In the genomic region with DNA sequence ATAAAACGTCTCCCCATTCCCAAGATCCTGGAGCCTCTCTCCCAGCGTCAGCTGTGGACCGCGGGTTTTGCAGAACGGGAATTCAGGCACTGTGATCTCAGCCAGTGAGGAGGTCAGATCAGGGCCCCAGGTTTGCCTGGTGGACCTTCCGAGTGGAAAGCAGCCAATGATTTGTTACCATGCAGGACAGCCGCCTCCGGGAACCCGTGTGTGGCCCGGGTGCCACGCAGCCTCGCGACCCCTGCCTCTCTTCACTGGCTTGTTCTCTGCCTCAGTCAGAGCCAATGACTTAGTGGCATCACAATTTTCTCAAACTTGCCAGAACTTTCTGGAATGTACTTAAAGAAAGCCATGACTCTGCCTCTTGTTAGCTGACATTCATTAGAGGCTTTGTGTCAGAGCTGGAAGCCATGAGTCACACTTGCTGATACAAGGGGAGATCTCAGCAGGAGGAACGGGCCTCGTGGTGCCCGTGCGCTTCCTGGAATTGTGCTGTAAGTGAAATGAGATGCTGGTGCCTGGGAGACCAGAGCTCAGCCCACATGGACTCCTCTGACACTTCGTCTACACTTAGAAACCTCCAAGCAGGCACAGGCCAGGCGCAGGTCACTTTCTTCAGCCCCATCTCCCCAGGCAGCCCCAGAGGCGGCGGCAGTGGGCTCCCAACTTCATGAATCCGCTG, we compare ENCODE assay signal across 8 cellular contexts.
DNase-seq lines count a peak whose midpoint lies in the region; ATAC-seq, FAIRE-seq and TF ChIP-seq lines count a peak whose summit lies in the region.

No MANE protein-coding gene starts in this region.

- H3K4me1 ChIP-seq in endothelial cell of umbilical vein (ENCODE audit: control insufficient read depth, extremely low read depth, insufficient read depth, low read length), result peaks cover 25% of the 10 kb centered on the region

- DNase-seq in Calu3, result peak; percentile 5
- DNase-seq in NCI-H146 (lab: John Stamatoyannopoulos, UW), result peak; percentile 83
- DNase-seq in endothelial cell of umbilical vein (ENCODE audit: low read depth, low spot score), result peak; percentile 97
- DNase-seq in omental fat pad (ENCODE audit: low spot score), result no peak
- DNase-seq in T-helper 1 cell, result no peak

- no peak overlapping the region for H3K4me3 Mint-ChIP-seq in Calu3 (ENCODE audit: low read depth, unreplicated experiment)

- no peaks in the 10 kb centered on the region for H3K9me3 Mint-ChIP-seq in Calu3 (ENCODE audit: low read depth, unreplicated experiment)

- no peak overlapping the region for H3K4me2 ChIP-seq in endothelial cell of umbilical vein (ENCODE audit: insufficient read depth, low read length)

- TF ChIP-seq CTCF in Calu3 (IDR thresholded peaks at IDR 0.05; ENCODE audit: unreplicated experiment) (no peak), endothelial cell of umbilical vein (IDR thresholded peaks at IDR 0.05; ENCODE audit: extremely low read depth in 1 of 2, insufficient read depth in 1 of 2, low read depth in 1 of 2, low read length in 2 of 2) (no peak), omental fat pad (IDR thresholded peaks at IDR 0.05) (no peak)

- H3K36me3 ChIP-seq in endothelial cell of umbilical vein (ENCODE audit: control insufficient read depth in 2 of 2, extremely low read depth in 1 of 2, insufficient read depth in 2 of 2, low read length in 2 of 2), result no peaks in the 10 kb centered on the region

- TF ChIP-seq POLR2A in endothelial cell of umbilical vein (IDR thresholded peaks at IDR 0.05; ENCODE audit: low read depth, low read length), result no peak

- CTCF ChIA-PET in Calu3 (lab: Charles Lee), result no interaction called here
- CTCF ChIA-PET in endothelial cell of umbilical vein (lab: Charles Lee), result interaction anchor here (0.7 to 1.4 kb wide), 3 partner anchors 13 to 86 kb away, joined by 3 to 5 read pairs (median 3); no protein-coding TSS in a partner anchor

- BruUV-seq in Calu3 (replicated peaks; lab: Mats Ljungman, UMichigan) (no TSS peak), endothelial cell of umbilical vein (replicated peaks; lab: Mats Ljungman, UMichigan) (TSS peak; percentile 45)

- no peaks in the 10 kb centered on the region for H4K20me1 ChIP-seq in endothelial cell of umbilical vein (replicated peaks; ENCODE audit: control insufficient read depth, extremely low read depth, insufficient read depth, low read length)

- peak overlapping the region; percentile 73 for H2AFZ ChIP-seq in endothelial cell of umbilical vein (ENCODE audit: low read depth, low read length)

- H3K27me3 ChIP-seq in endothelial cell of umbilical vein (ENCODE audit: control insufficient read depth in 2 of 2, insufficient read depth in 2 of 2, low read length in 2 of 2), result no peaks in the 10 kb centered on the region

- intact Hi-C loops in Calu3 (cut with micrococcal nuclease; ENCODE audit: unreplicated experiment) (no loop called here), endothelial cell of umbilical vein (cut with micrococcal nuclease) (loop anchor here (1.0 to 5.0 kb wide), 3 partner anchors 57 to 297 kb away; no protein-coding TSS in a partner anchor)

- H3K9ac ChIP-seq in endothelial cell of umbilical vein (replicated peaks; ENCODE audit: extremely low read depth, insufficient read depth, low read length), result peak overlapping the region; percentile 40

- ATAC-seq in omental fat pad (ENCODE audit: low FRiP score) (peak; percentile 17), HG03432 (IDR thresholded peaks at IDR 0.05; ENCODE audit: unreplicated experiment) (no peak), GM21717 (IDR thresholded peaks at IDR 0.05; ENCODE audit: unreplicated experiment) (no peak), HG02973 (IDR thresholded peaks at IDR 0.05; ENCODE audit: unreplicated experiment) (no peak)

- dilution Hi-C loops in endothelial cell of umbilical vein (cut with MboI; ENCODE audit: extremely low pct_ligation_motif_present, low sequenced_read_pairs), result no loop called here

- POLR2A ChIA-PET in endothelial cell of umbilical vein (lab: Charles Lee), result interaction anchor here (0.9 kb wide), 1 partner anchor 246 kb away, joined by 4 read pairs; a partner anchor contains a TSS

- no peak overlapping the region for H3K27ac Mint-ChIP-seq in Calu3 (ENCODE audit: unreplicated experiment)

- H3K9me1 ChIP-seq in endothelial cell of umbilical vein (replicated peaks; ENCODE audit: control insufficient read depth, extremely low read depth, insufficient read depth, low read length), result no peaks in the 10 kb centered on the region

- no peaks in the 10 kb centered on the region for H3K9me3 ChIP-seq in endothelial cell of umbilical vein (replicated peaks; ENCODE audit: control insufficient read depth, insufficient read depth, low read length)

- no peaks in the 10 kb centered on the region for H3K36me3 Mint-ChIP-seq in Calu3 (ENCODE audit: insufficient read depth, unreplicated experiment)

- H3K4me3 ChIP-seq in endothelial cell of umbilical vein (replicated peaks in 1 of 3; ENCODE audit: insufficient read depth in 1 of 3, low read depth in 1 of 3, low read length in 3 of 3), result no peak overlapping the region

- FAIRE-seq in endothelial cell of umbilical vein (lab: Jason Lieb, UNC), result peak; percentile 95

- peaks cover 3% of the 10 kb centered on the region for H3K4me1 Mint-ChIP-seq in Calu3 (ENCODE audit: low read depth, unreplicated experiment)

- H3K27ac ChIP-seq in endothelial cell of umbilical vein (ENCODE audit: insufficient read depth, low read depth, low read length), result peak overlapping the region; percentile 87

- H3K27me3 Mint-ChIP-seq in Calu3 (ENCODE audit: unreplicated experiment), result no peaks in the 10 kb centered on the region

- H3K79me2 ChIP-seq in endothelial cell of umbilical vein (ENCODE audit: control insufficient read depth, insufficient read depth, low read length), result no peaks in the 10 kb centered on the region

TF ChIP-seq in endothelial cell of umbilical vein, 7 proteins besides CTCF, POLR2A, EP300 and RAD21:
- TF ChIP-seq POLR2AphosphoS5 (IDR thresholded peaks at IDR 0.05; ENCODE audit: insufficient read depth, low read depth, low read length) (peak; percentile 41), GATA2 (IDR thresholded peaks at IDR 0.05; ENCODE audit: insufficient read depth, insufficient read length, low read depth, low read length) (peak; percentile 61), MYC (IDR thresholded peaks at IDR 0.05; ENCODE audit: low read depth, low read length) (peak; percentile 92), EZH2 (IDR thresholded peaks at IDR 0.05; ENCODE audit: borderline replicate concordance, low read depth, low read length, severe bottlenecking) (no peak), JUN (IDR thresholded peaks at IDR 0.05; ENCODE audit: borderline replicate concordance, insufficient read depth, insufficient read length, low read depth) (peak; percentile 94), FOS (IDR thresholded peaks at IDR 0.05; ENCODE audit: borderline replicate concordance, insufficient read depth, low read length) (peak; percentile 95)
- TF ChIP-seq, protein P1, sequence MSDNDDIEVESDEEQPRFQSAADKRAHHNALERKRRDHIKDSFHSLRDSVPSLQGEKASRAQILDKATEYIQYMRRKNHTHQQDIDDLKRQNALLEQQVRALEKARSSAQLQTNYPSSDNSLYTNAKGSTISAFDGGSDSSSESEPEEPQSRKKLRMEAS (IDR thresholded peaks at IDR 0.05; ENCODE audit: insufficient read depth, insufficient read length), result peak; percentile 89

Comparison
In these comparisons a context has a peak if more than half of its experiments do, and no peak if none do; other contexts are left out.
1. DNase-seq: peak in Calu3 (single experiment), NCI-H146 (single experiment) and endothelial cell of umbilical vein (single experiment); none in omental fat pad (single experiment) and T-helper 1 cell (0 of 5).